In the genomic region with DNA sequence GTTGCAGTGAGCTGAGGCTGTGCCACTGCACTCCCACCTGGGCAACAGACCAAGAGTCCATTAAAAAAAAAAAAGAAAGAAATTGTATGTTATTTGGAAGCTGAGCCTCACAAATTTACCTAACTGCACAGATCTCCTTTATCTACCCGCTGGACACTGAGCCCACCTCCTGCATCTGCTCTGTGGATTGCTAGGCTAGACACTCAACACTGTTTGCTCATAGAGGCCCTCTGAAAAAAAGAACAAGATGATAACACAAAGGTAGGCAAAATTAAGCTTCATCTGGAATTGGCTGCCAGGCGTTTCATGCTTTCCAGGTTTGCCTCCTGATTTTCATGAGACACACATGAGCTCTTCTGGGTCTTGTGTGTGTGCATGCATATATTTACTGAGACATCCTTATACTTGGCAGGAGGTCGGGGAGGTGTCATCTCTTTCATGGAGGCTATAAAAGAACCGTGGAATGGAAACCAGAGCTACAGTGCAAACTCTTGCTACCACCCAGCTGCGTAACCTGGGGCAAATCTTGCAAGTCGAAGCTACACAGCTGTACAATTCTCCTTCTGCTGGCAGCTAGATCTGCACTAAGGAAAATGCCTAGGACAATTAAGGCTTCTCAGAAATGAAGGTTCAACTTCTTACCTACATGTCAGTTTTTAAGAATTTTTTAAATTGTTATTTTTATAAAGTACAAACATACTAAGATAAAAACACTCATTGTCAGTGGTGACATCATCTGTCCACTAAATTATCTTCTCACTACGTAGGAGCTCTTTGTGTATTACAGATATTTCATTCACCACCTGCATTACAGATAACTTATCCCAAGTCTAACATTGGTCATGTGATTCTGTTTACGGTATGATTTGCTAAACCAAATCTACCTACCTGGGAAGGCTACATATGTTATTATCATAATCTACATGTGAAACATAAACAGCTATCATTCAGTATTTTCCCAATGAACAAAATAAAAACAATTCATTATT, we compare ENCODE assay signal across 19 cellular contexts.
"Had no signal": no experiment of that assay in that cellular context is flagged by ENCODE, and none has a peak within 500 bp of the region (broad histone marks: within the 10 kb centered on the region; RNA-seq: fewer than 3 reads in every experiment).

No MANE protein-coding gene starts in this region.

- DNase-seq: activated CD4-positive, alpha-beta memory T cell treated with anti-CD3 and anti-CD28 coated beads for 36 hours; activated CD4-positive, alpha-beta T cell treated with anti-CD3 and anti-CD28 coated beads for 36 hours; activated CD8-positive, alpha-beta memory T cell treated with anti-CD3 and anti-CD28 coated beads, Interleukin-2, amount 10 ng/mL, durations not matched to agents 7 days and 5 days; activated naive CD4-positive, alpha-beta T cell treated with anti-CD3 and anti-CD28 coated beads, Interleukin-2, amount 50 U/mL, for 16 hours; activated T-cell treated with anti-CD3 and anti-CD28 coated beads, Interleukin-2, amount 50 U/mL, for 1 hour; cortex of kidney; effector CD8-positive, alpha-beta T cell; foreskin fibroblast; posterior cingulate gyrus; right lobe of liver; stimulated activated CD4-positive, alpha-beta T cell treated with anti-CD3 and anti-CD28 coated beads, Interleukin-4, amount 100 ng/mL, for 4 hours; stimulated activated CD8-positive, alpha-beta memory T cell treated with anti-CD3 and anti-CD28 coated beads, Interleukin-4, amount 100 ng/mL, for 48 hours; stimulated activated naive CD8-positive, alpha-beta T cell treated with anti-CD3 and anti-CD28 coated beads, Interleukin-15, Interleukin-2, amounts not matched to agents 100 U/mL and 50 U/mL, for 24 hours; T-helper 2 cell had no signal

- H3K9me3 ChIP-seq: neutrophil, right lobe of liver, suprapubic skin had no signal

- H3K27me3 ChIP-seq: cardiac muscle cell, neutrophil, right lobe of liver, suprapubic skin had no signal

- H3K36me3 ChIP-seq: cardiac muscle cell, neutrophil, right lobe of liver, suprapubic skin had no signal

- FAIRE-seq: endothelial cell of umbilical vein had no signal

- ATAC-seq: activated CD4-positive, alpha-beta T cell treated with anti-CD3 and anti-CD28 coated beads for 36 hours; activated CD8-positive, alpha-beta memory T cell treated with anti-CD3 and anti-CD28 coated beads, Interleukin-2, amount 10 ng/mL, durations not matched to agents 7 days and 5 days; right lobe of liver; stimulated activated naive CD8-positive, alpha-beta T cell treated with anti-CD3 and anti-CD28 coated beads, Interleukin-15, Interleukin-2, amounts not matched to agents 100 U/mL and 50 U/mL, for 24 hours had no signal

- H3K4me3 ChIP-seq: cardiac muscle cell, right lobe of liver, smooth muscle cell, suprapubic skin had no signal

- H3K4me2 ChIP-seq: smooth muscle cell had no signal

- H3K4me1 ChIP-seq: suprapubic skin had no signal

- H3K27ac ChIP-seq: cardiac muscle cell, neutrophil, right lobe of liver, suprapubic skin had no signal
